In the genomic region with DNA sequence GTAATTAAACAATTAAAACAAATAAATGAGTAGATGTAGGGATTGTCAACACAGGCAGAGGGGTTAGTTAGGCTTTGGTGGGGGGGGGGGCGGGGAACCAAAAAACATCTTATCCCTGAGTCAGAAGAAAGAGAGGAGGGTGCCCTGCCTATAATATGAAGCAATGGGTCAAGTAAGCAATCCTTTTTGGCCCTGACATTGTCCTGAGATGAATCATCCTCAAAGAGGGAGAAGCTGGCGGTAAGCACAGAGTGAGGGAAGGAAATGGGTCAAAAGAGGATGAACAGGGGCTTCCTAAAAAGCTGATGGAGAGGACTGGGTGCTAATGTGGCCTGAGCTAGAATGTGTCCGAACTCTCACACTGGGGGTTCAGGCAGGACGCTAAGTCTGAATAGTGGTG, we compare ENCODE assay signal across 20 cellular contexts. TPM values are rescaled to one million over a fixed set of nuclear protein-coding genes. Genes with fewer than 3 reads are reported as not detected.
DNase-seq lines count a peak whose midpoint lies in the region; ATAC-seq and TF ChIP-seq lines count a peak whose summit lies in the region.
"Had no signal": no experiment of that assay in that cellular context is flagged by ENCODE, and none has a peak within 500 bp of the region (broad histone marks: within the 10 kb centered on the region; RNA-seq: fewer than 3 reads in every experiment).

No MANE protein-coding gene starts in this region.

- H3K36me3 ChIP-seq in brain microvascular endothelial cell (replicated peaks): no peaks in the 10 kb centered on the region
- no peaks in the 10 kb centered on the region for H3K36me3 ChIP-seq in CD4-positive, alpha-beta memory T cell (ENCODE audit: insufficient read depth, low read length)
- H3K36me3 ChIP-seq: adrenal gland, prostate gland had no signal

- POLR2A ChIA-PET in CD4-positive, alpha-beta memory T cell (lab: Charles Lee; ENCODE audit: partially characterized antibody): no interaction called here

- H3K27me3 ChIP-seq in brain microvascular endothelial cell (replicated peaks): peaks cover 1% of the 10 kb centered on the region
- H3K27me3 ChIP-seq in CD4-positive, alpha-beta memory T cell (ENCODE audit: insufficient read depth, low read length): peaks cover 4% of the 10 kb centered on the region
- H3K27me3 ChIP-seq: adrenal gland, testis had no signal

- TF ChIP-seq CTCF in HFFc6 (IDR thresholded peaks at IDR 0.05) (no peak), brain microvascular endothelial cell (IDR thresholded peaks at IDR 0.05; ENCODE audit: low read depth, low read length, missing control alignments) (no peak)

- H3K27ac ChIP-seq in brain microvascular endothelial cell: no peak overlapping the region
- H3K27ac ChIP-seq in CD4-positive, alpha-beta memory T cell (ENCODE audit: low read depth, low read length): no peak overlapping the region
- H3K27ac ChIP-seq: prostate gland, testis had no signal

- H3K4me1 Mint-ChIP-seq in HFFc6 (ENCODE audit: low read depth): peaks cover 19% of the 10 kb centered on the region
- H3K4me1 Mint-ChIP-seq in CD4-positive, alpha-beta memory T cell: no peaks in the 10 kb centered on the region
- H3K4me1 Mint-ChIP-seq: natural killer cell had no signal

- H3K4me3 ChIP-seq in brain microvascular endothelial cell (ENCODE audit: low read depth, low read length): no peak overlapping the region
- H3K4me3 ChIP-seq in CD4-positive, alpha-beta memory T cell (ENCODE audit: low read length in 2 of 2): no peak overlapping the region
- H3K4me3 ChIP-seq: adrenal gland, prostate gland, testis had no signal

- no peak overlapping the region for H3K4me3 Mint-ChIP-seq in HFFc6
- H3K4me3 Mint-ChIP-seq in CD4-positive, alpha-beta memory T cell: no peak overlapping the region
- H3K4me3 Mint-ChIP-seq: natural killer cell had no signal

- CTCF ChIA-PET in CD4-positive, alpha-beta memory T cell (lab: Charles Lee; ENCODE audit: partially characterized antibody): interaction anchor here (1.5 kb wide), 1 partner anchor 11 kb away, joined by 3 read pairs; no protein-coding TSS in a partner anchor

- H3K27ac Mint-ChIP-seq in HFFc6: no peak overlapping the region
- H3K27ac Mint-ChIP-seq in CD4-positive, alpha-beta memory T cell: no peak overlapping the region
- H3K27ac Mint-ChIP-seq: natural killer cell had no signal

- in situ Hi-C loops in brain microvascular endothelial cell (cut with HindIII; ENCODE audit: low pct_ligation_motif_present, low sequenced_read_pairs): no loop called here

- H3K4me1 ChIP-seq in CD4-positive, alpha-beta memory T cell (ENCODE audit: insufficient read depth, low read length): no peaks in the 10 kb centered on the region
- H3K4me1 ChIP-seq: adrenal gland had no signal

- no peaks in the 10 kb centered on the region for H3K9me3 ChIP-seq in CD4-positive, alpha-beta memory T cell (ENCODE audit: control insufficient read depth in 1 of 2, low read length in 2 of 2)
- H3K9me3 ChIP-seq: adrenal gland, prostate gland, testis had no signal

- H3K36me3 Mint-ChIP-seq in HFFc6 (ENCODE audit: low read depth): no peaks in the 10 kb centered on the region
- no peaks in the 10 kb centered on the region for H3K36me3 Mint-ChIP-seq in CD4-positive, alpha-beta memory T cell
- H3K36me3 Mint-ChIP-seq: natural killer cell had no signal

- intact Hi-C loops in CD4-positive, alpha-beta memory T cell (cut with micrococcal nuclease): no loop called here

- ATAC-seq in GM19324 (IDR thresholded peaks at IDR 0.05; ENCODE audit: low FRiP score, unreplicated experiment) (no peak), GM18909 (IDR thresholded peaks at IDR 0.05; ENCODE audit: poor library complexity, unreplicated experiment) (no peak)
- ATAC-seq: natural killer cell had no signal

- peaks cover 4% of the 10 kb centered on the region for H3K27me3 Mint-ChIP-seq in HFFc6 (ENCODE audit: insufficient read depth)
- H3K27me3 Mint-ChIP-seq in CD4-positive, alpha-beta memory T cell: peaks cover under 1 to 3% of the 10 kb centered on the region in 2 donors

- no peaks in the 10 kb centered on the region for H3K9me3 Mint-ChIP-seq in HFFc6
- H3K9me3 Mint-ChIP-seq in CD4-positive, alpha-beta memory T cell: no peaks in the 10 kb centered on the region
- H3K9me3 Mint-ChIP-seq: natural killer cell had no signal

- DNase-seq in AG08395 (ENCODE audit: low spot score) (peak; percentile 90), HFFc6 (peak; percentile 32), brain microvascular endothelial cell (peak; percentile 20), kidney tubule cell (ENCODE audit: low spot score) (peak; percentile 68), T1000 (lab: John Stamatoyannopoulos, UW) (no peak)
- DNase-seq in CD4-positive, alpha-beta memory T cell: no peak
- DNase-seq: ACHN; activated CD4-positive, alpha-beta T cell treated with anti-CD3 and anti-CD28 coated beads, Interleukin-2, amount 50 U/mL, for 48 hours; activated T-cell treated with anti-CD3 and anti-CD28 coated beads, Interleukin-2, amount 50 U/mL, for 48 hours; Calu3; cortex of kidney; erythroblast; natural killer cell; NCI-H2171; SIG-M5; testis had no signal

RNA-seq across cellular contexts. Expression of a gene that starts 4.7 kb away (rescaled TPM):
- total RNA-seq in HFFc6 (2021; fragmentation: NEBNext Ultra II Directional; extraction: Animal tissue kit (Norgen Biotek cat#: 25700)): under 1 TPM in 3 of 6 experiments, not detected in 3; 0.20 to 0.43 (median 0.25) TPM
- not detected for total RNA-seq in CD4-positive, alpha-beta memory T cell
- polyA plus RNA-seq in CD4-positive, alpha-beta memory T cell: not detected
- total RNA-seq: Calu3, natural killer cell had no signal

RNA-seq across cellular contexts. Expression of a gene that starts 23.7 kb away (rescaled TPM):
- 1 to 10 TPM; 6.0 to 8.5 (median 7.3) TPM for total RNA-seq in HFFc6 (2021; fragmentation: NEBNext Ultra II Directional; extraction: Animal tissue kit (Norgen Biotek cat#: 25700))
- 10 to 100 TPM; 18.5 to 22.0 TPM for total RNA-seq in CD4-positive, alpha-beta memory T cell
- 10 to 100 TPM in 1 of 2 donors, 1 to 10 TPM in 1; 4.0 to 19.5 TPM for polyA plus RNA-seq in CD4-positive, alpha-beta memory T cell

Comparison
In these comparisons a context has a peak if more than half of its experiments do, and no peak if none do; other contexts are left out.
1. DNase-seq: peak in AG08395 (single experiment), HFFc6 (single experiment), brain microvascular endothelial cell (single experiment) and kidney tubule cell (single experiment); none in CD4-positive, alpha-beta memory T cell (0 of 5) and T1000 (single experiment).